Comparison of ENCODE assay signal across 2 cellular contexts in the genomic region with DNA sequence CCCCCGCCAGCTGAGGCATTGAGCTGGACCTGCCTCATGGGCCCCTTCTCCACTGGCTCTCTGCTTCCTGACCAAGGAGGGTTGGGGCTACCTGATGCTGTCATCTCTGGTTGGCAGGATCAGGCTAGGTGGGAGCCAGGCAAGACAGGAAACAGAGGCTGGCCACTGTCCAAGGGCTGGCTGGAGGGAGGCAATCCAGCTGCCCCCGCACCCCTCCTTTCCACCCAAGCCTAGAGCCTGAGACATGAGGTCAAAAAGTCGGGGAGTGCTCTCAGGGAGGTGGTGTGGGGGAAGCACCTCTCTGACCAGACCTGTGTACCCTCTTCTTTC.
TF ChIP-seq lines count a peak whose summit lies in the region.

No MANE protein-coding gene starts in this region.

TF ChIP-seq in liver, 16 proteins besides CTCF, POLR2A, EP300 and RAD21:
- TF ChIP-seq NR2F2 (IDR thresholded peaks at IDR 0.05) (no peak), MAX (IDR thresholded peaks at IDR 0.05) (no peak), FOXA2 (IDR thresholded peaks at IDR 0.05) (no peak), JUND (IDR thresholded peaks at IDR 0.05) (no peak), HNF4A (conservative IDR thresholded peaks at IDR 0.05) (no peak), HNF4G (IDR thresholded peaks at IDR 0.05) (no peak), RXRA (IDR thresholded peaks at IDR 0.05) (no peak), EGR1 (IDR thresholded peaks at IDR 0.05; ENCODE audit: low read depth in 2 of 2) (no peak), SP1 (IDR thresholded peaks at IDR 0.05) (no peak), YY1 (IDR thresholded peaks at IDR 0.05) (no peak), TAF1 (conservative IDR thresholded peaks at IDR 0.05) (no peak), GABPA (IDR thresholded peaks at IDR 0.05 in 1 of 2, conservative IDR thresholded peaks at IDR 0.05 in 1 of 2) (no peak), FOXA1 (IDR thresholded peaks at IDR 0.05) (no peak)
- TF ChIP-seq, protein P1, sequence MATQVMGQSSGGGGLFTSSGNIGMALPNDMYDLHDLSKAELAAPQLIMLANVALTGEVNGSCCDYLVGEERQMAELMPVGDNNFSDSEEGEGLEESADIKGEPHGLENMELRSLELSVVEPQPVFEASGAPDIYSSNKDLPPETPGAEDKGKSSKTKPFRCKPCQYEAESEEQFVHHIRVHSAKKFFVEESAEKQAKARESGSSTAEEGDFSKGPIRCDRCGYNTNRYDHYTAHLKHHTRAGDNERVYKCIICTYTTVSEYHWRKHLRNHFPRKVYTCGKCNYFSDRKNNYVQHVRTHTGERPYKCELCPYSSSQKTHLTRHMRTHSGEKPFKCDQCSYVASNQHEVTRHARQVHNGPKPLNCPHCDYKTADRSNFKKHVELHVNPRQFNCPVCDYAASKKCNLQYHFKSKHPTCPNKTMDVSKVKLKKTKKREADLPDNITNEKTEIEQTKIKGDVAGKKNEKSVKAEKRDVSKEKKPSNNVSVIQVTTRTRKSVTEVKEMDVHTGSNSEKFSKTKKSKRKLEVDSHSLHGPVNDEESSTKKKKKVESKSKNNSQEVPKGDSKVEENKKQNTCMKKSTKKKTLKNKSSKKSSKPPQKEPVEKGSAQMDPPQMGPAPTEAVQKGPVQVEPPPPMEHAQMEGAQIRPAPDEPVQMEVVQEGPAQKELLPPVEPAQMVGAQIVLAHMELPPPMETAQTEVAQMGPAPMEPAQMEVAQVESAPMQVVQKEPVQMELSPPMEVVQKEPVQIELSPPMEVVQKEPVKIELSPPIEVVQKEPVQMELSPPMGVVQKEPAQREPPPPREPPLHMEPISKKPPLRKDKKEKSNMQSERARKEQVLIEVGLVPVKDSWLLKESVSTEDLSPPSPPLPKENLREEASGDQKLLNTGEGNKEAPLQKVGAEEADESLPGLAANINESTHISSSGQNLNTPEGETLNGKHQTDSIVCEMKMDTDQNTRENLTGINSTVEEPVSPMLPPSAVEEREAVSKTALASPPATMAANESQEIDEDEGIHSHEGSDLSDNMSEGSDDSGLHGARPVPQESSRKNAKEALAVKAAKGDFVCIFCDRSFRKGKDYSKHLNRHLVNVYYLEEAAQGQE (IDR thresholded peaks at IDR 0.05), result no peak
- TF ChIP-seq, protein P2, sequence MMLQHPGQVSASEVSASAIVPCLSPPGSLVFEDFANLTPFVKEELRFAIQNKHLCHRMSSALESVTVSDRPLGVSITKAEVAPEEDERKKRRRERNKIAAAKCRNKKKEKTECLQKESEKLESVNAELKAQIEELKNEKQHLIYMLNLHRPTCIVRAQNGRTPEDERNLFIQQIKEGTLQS (IDR thresholded peaks at IDR 0.05), result no peak
- TF ChIP-seq, protein P3, sequence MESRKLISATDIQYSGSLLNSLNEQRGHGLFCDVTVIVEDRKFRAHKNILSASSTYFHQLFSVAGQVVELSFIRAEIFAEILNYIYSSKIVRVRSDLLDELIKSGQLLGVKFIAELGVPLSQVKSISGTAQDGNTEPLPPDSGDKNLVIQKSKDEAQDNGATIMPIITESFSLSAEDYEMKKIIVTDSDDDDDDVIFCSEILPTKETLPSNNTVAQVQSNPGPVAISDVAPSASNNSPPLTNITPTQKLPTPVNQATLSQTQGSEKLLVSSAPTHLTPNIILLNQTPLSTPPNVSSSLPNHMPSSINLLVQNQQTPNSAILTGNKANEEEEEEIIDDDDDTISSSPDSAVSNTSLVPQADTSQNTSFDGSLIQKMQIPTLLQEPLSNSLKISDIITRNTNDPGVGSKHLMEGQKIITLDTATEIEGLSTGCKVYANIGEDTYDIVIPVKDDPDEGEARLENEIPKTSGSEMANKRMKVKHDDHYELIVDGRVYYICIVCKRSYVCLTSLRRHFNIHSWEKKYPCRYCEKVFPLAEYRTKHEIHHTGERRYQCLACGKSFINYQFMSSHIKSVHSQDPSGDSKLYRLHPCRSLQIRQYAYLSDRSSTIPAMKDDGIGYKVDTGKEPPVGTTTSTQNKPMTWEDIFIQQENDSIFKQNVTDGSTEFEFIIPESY (IDR thresholded peaks at IDR 0.05), result no peak
TF ChIP-seq in liver: peak in this region for 0.

TF ChIP-seq in HepG2, 621 proteins besides CTCF, POLR2A, EP300 and RAD21:
- TF ChIP-seq POLR2G (IDR thresholded peaks at IDR 0.05; ENCODE audit: low read depth, low read length) (no peak), SAFB2 (CRISPR knock-in tag; IDR thresholded peaks at IDR 0.05; ENCODE audit: borderline replicate concordance, low read depth) (no peak), YEATS4 (CRISPR knock-in tag; IDR thresholded peaks at IDR 0.05; ENCODE audit: borderline replicate concordance) (no peak), SALL1 (CRISPR knock-in tag; IDR thresholded peaks at IDR 0.05) (no peak)
